ENCODE assay signal across 21 cellular contexts in the genomic region with DNA sequence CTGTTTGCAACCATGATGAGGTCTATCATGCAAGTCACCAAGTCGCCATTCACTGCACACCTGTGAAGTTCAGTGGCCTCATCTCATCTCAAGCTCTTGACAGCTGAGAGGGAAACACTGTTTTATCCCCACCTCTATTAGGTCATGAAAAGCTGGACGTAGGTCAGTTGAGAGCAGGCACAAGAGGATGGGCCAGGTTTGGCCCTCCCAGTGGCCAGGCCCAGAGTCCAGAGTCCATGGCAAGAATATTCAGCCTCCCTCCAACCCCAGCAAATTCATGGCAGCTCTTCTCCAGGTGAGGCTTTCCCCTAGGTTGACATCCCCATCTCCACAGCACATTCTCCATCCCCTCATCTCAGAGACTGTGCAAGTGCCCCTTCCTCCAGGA. TPM values are rescaled to one million over a fixed set of nuclear protein-coding genes. Genes with fewer than 3 reads are reported as not detected.
A peak's percentile ranks its signal among the peaks of the same experiment; 100 is the strongest.
DNase-seq lines count a peak whose midpoint lies in the region; ATAC-seq, FAIRE-seq and TF ChIP-seq lines count a peak whose summit lies in the region.
"Had no signal": no experiment of that assay in that cellular context is flagged by ENCODE, and none has a peak within 500 bp of the region (broad histone marks: within the 10 kb centered on the region; RNA-seq: fewer than 3 reads in every experiment).

No MANE protein-coding gene starts in this region.

- H3K27me3 ChIP-seq in K562 (ENCODE audit: control insufficient read depth in 2 of 2, insufficient read depth in 2 of 2, low read length in 2 of 2) (no peaks in the 10 kb centered on the region; a peak in 1 of 5 replicates), small intestine (ENCODE audit: control insufficient read depth in 2 of 2, insufficient read depth in 2 of 2, low read length in 2 of 2) (peaks cover 0 to 1% of the 10 kb centered on the region in 2 donors)

- in situ Hi-C loops in K562 (cut with MboI) = loop anchor here (5.0 to 10.0 kb wide), 2 partner anchors 103 to 191 kb away; no protein-coding TSS in a partner anchor

- no peak overlapping the region for H3K9ac ChIP-seq in K562 (ENCODE audit: insufficient read depth in 1 of 2, low read depth in 2 of 2, low read length in 2 of 2)

- intact Hi-C loops in K562 (cut with micrococcal nuclease) = loop anchor here (1.0 to 5.0 kb wide), 2 partner anchors 97 to 188 kb away; no protein-coding TSS in a partner anchor

- no peak overlapping the region for H2AFZ ChIP-seq in K562 (ENCODE audit: low read depth, low read length)

- BruUV-seq in K562 (replicated peaks; lab: Mats Ljungman, UMichigan) = no TSS peak

- H4K20me1 ChIP-seq in K562 (replicated peaks; ENCODE audit: control insufficient read depth, insufficient read depth, low read length) = no peaks in the 10 kb centered on the region

- FAIRE-seq in K562 (lab: Jason Lieb, UNC) (no peak), small intestine (lab: Jason Lieb, UNC) (no peak)
- FAIRE-seq: G401.6, GM12878, GM18507 had no signal

- no peak for TF ChIP-seq POLR2A in K562 (conservative IDR thresholded peaks at IDR 0.05)

- H3K36me3 ChIP-seq in K562 (ENCODE audit: control insufficient read depth, insufficient read depth, low read length) = no peaks in the 10 kb centered on the region
- H3K36me3 ChIP-seq in small intestine (ENCODE audit: control insufficient read depth in 2 of 2, insufficient read depth in 2 of 2, low read length in 2 of 2) = no peaks in the 10 kb centered on the region

- H3K9me3 ChIP-seq in K562 (replicated peaks; ENCODE audit: control insufficient read depth, insufficient read depth, low read depth, low read length) (no peaks in the 10 kb centered on the region), small intestine (ENCODE audit: control insufficient read depth, low read depth) (no peaks in the 10 kb centered on the region)

- H3K27ac ChIP-seq in K562 (ENCODE audit: extremely low read depth, low read depth, low read length) (no peak overlapping the region), small intestine (ENCODE audit: low read depth in 1 of 2, low read length in 1 of 2) (no peak overlapping the region)

- no peaks in the 10 kb centered on the region for H3K79me2 ChIP-seq in K562 (ENCODE audit: control insufficient read depth, insufficient read depth, low read length)

- no peak overlapping the region for H3K4me3 ChIP-seq in K562
- H3K4me3 ChIP-seq in small intestine (ENCODE audit: low read depth in 1 of 2, low read length in 2 of 2) = no peak overlapping the region
- H3K4me3 ChIP-seq: GM12878 had no signal

- 22% methylated on average over 1 of the region's 2 CpGs for WGBS in K562 (ENCODE audit: insufficient coverage, low coverage, missing lambda C conversion rate)
- 45 to 55% (median 48%) methylated on average over 2 of the region's 2 CpGs for WGBS in small intestine, 3 donors

- no peak overlapping the region for H3K4me2 ChIP-seq in K562 (ENCODE audit: insufficient read depth, low read length)

- CTCF ChIA-PET in K562 (lab: Yijun Ruan, JAX; ENCODE audit: low intra/inter-chr PET ratio) = interaction anchor here (0.6 to 1.6 kb wide), 3 partner anchors 97 to 187 kb away, joined by 3 to 9 read pairs (median 3); no protein-coding TSS in a partner anchor

- no peak for TF ChIP-seq EP300 in K562 (IDR thresholded peaks at IDR 0.05; ENCODE audit: low read length)

- POLR2A ChIA-PET in K562 (lab: Yijun Ruan, JAX) = interaction anchor here (0.6 to 1.0 kb wide), 2 partner anchors 66 to 188 kb away, joined by 3 read pairs; no protein-coding TSS in a partner anchor

- H3K4me1 ChIP-seq in K562 (replicated peaks in 1 of 2; ENCODE audit: control insufficient read depth in 2 of 2, insufficient read depth in 2 of 2, low read length in 2 of 2) = no peaks in the 10 kb centered on the region
- H3K4me1 ChIP-seq in small intestine (ENCODE audit: control insufficient read depth in 2 of 2, insufficient read depth in 1 of 2, low read depth in 1 of 2, low read length in 1 of 2) = no peaks in the 10 kb centered on the region

- no peak for ATAC-seq in K562
- ATAC-seq in left lobe of liver = peak; percentile 40
- ATAC-seq in GM18519 (IDR thresholded peaks at IDR 0.05; ENCODE audit: low FRiP score, unreplicated experiment) = no peak

- TF ChIP-seq RAD21 in K562 (CRISPR knock-in tag; conservative IDR thresholded peaks at IDR 0.05 in 1 of 2, IDR thresholded peaks at IDR 0.05 in 1 of 2) = no peak

- H3K9me1 ChIP-seq in K562 (ENCODE audit: control insufficient read depth, insufficient read depth, low read length) = no peaks in the 10 kb centered on the region

- no peak for TF ChIP-seq CTCF in K562 (IDR thresholded peaks at IDR 0.05 in 2 of 3, conservative IDR thresholded peaks at IDR 0.05 in 1 of 3; ENCODE audit: insufficient read depth in 2 of 3, low read depth in 1 of 3, low read length in 3 of 3)
- TF ChIP-seq CTCF in GM10266 (IDR thresholded peaks at IDR 0.05; ENCODE audit: control insufficient read depth, insufficient read depth, low read depth, missing control alignments) = no peak

- DNase-seq in K562 (ENCODE audit: extremely low read depth in 1 of 4, low spot score in 3 of 4) = no peak
- DNase-seq in left lobe of liver (ENCODE audit: low spot score) = no peak
- DNase-seq in small intestine = peak; percentile 64
- no peak for DNase-seq in NOMO-1 (lab: John Stamatoyannopoulos, UW; ENCODE audit: unreplicated experiment in 2 of 2)
- no peak for DNase-seq in GM10266 (ENCODE audit: extremely low spot score)
- DNase-seq: C1 segment of cervical spinal cord; Calu3; CD4-positive, alpha-beta memory T cell; COR-L47; DMS53; DMS79 treated with DMSO at 0.1 percent for 48 hours; GOT3; HCEC 1CT had no signal

TF ChIP-seq in K562, 482 proteins besides CTCF, POLR2A, EP300 and RAD21:
- TF ChIP-seq ZNF79 (CRISPR knock-in tag; IDR thresholded peaks at IDR 0.05; ENCODE audit: low read depth) (no peak), ZFP36 (IDR thresholded peaks at IDR 0.05; ENCODE audit: low read depth, low read length, partially characterized antibody) (peak; percentile 88)

RNA-seq across cellular contexts. Expression of a gene that starts 22.0 kb away (rescaled TPM):
- total RNA-seq in K562 (2011; cell fraction: chromatin; rRNA removed; ENCODE audit: low replicate concordance) = 0.23 and 0.28 TPM in 2 replicates
- total RNA-seq in K562 (2011; cell fraction: nucleolus; rRNA removed) = 0.39 and 0.50 TPM in 2 replicates
- 0.23 and 0.51 TPM in 2 replicates for total RNA-seq in K562 (2011; cell fraction: nucleoplasm; rRNA removed)
- total RNA-seq in K562 (2014; rRNA removed) (0.05 and 0.16 TPM in 2 replicates), K562 (2014; rRNA removed; fragmentation: Illumina TruSeq; extraction: Trizol) (0.06 and 0.07 TPM in 2 replicates), K562 (2015; rRNA removed; fragmentation: Illumina TruSeq; extraction: Trizol) (0.19 and 0.36 TPM in 2 replicates), K562 (2021) (0.07 and 0.18 TPM in 2 replicates), left lobe of liver (not detected)
- polyA plus RNA-seq in K562 (2011; rRNA removed) (0.08 and 0.25 TPM in 2 replicates), K562 (2014; fragmentation: Illumina TruSeq; extraction: Trizol) (0.09 TPM in 1 of 2 replicates, not detected in the other), K562 (2014; fragmentation: Nextera tagmentation; extraction: Ambion mirVana) (under 1 TPM; 0.03 to 0.06 TPM), K562 (2014; rRNA removed) (0.11 and 0.12 TPM in 2 replicates), small intestine (10 to 100 TPM; 22.4 to 64.9 (median 44.6) TPM)
- 0.13 and 0.42 TPM in 2 replicates for polyA plus RNA-seq in K562 (2011; cell fraction: cytosol; rRNA removed)
- polyA plus RNA-seq in K562 (2011; cell fraction: nucleus; rRNA removed) = 0.04 and 0.18 TPM in 2 replicates
- polyA plus RNA-seq in K562 (2012) = 0.39 and 0.76 TPM in 2 replicates
- 0.15 and 0.28 TPM in 2 replicates for polyA minus RNA-seq in K562 (2011; rRNA and poly(A)+ RNA removed)
- polyA minus RNA-seq in K562 (2011; cell fraction: cytosol; rRNA and poly(A)+ RNA removed) = 0.38 TPM in 1 of 2 replicates, not detected in the other
- polyA minus RNA-seq in K562 (2011; cell fraction: nucleus; rRNA and poly(A)+ RNA removed) = 0.22 and 0.27 TPM in 2 replicates
- total RNA-seq: A172; A673; Calu3; CD4-positive, alpha-beta memory T cell; H7 had no signal
- polyA plus RNA-seq: BJ; CD4-positive, alpha-beta memory T cell had no signal
